Comparison of ENCODE assay signal across 8 cellular contexts in genomic region chr2:72886505-72887031, GRCh38. TPM values are rescaled to one million over a fixed set of nuclear protein-coding genes. Genes with fewer than 3 reads are reported as not detected.
DNase-seq lines count a peak whose midpoint lies in the region; ATAC-seq, FAIRE-seq and TF ChIP-seq lines count a peak whose summit lies in the region.

No MANE protein-coding gene starts in this region.

- H3K27me3 Mint-ChIP-seq in CD14-positive monocyte (ENCODE audit: low read depth in 3 of 3) = peaks cover 41 to 62% (median 46%) of the 10 kb centered on the region in 3 donors

- no peaks in the 10 kb centered on the region for H3K36me3 ChIP-seq in MM.1S (replicated peaks; ENCODE audit: insufficient read depth, low read length)
- H3K36me3 ChIP-seq in neural cell (ENCODE audit: insufficient read depth, low read length) = no peaks in the 10 kb centered on the region
- H3K36me3 ChIP-seq in small intestine (ENCODE audit: control insufficient read depth in 2 of 2, insufficient read depth in 2 of 2, low read length in 2 of 2) = no peaks in the 10 kb centered on the region

- H3K4me1 ChIP-seq in MM.1S (ENCODE audit: low read length) (no peaks in the 10 kb centered on the region), small intestine (ENCODE audit: control insufficient read depth in 2 of 2, insufficient read depth in 1 of 2, low read depth in 1 of 2, low read length in 1 of 2) (peaks cover 4 to 10% of the 10 kb centered on the region in 2 donors)

- H3K9ac ChIP-seq in MM.1S (ENCODE audit: low read length) = no peak overlapping the region
- peak overlapping the region; percentile 23 for H3K9ac ChIP-seq in neural cell (ENCODE audit: low read length)

- 40 to 48% (median 47%) methylated on average over 7 of the region's 7 CpGs for WGBS in small intestine, 3 donors

- H3K4me1 Mint-ChIP-seq in CD14-positive monocyte = peaks cover 28% of the 10 kb centered on the region

- H3K4me3 ChIP-seq in MM.1S (ENCODE audit: low read length) (peak overlapping the region; percentile 62), coronary artery (peak overlapping the region; percentile 79), neural cell (ENCODE audit: low read length) (peak overlapping the region; percentile 66), small intestine (ENCODE audit: low read depth in 1 of 2, low read length in 2 of 2) (peak overlapping the region in 1 of 2 donors; percentile 85)

- peak overlapping the region; percentile 80 to 92 for H3K4me3 Mint-ChIP-seq in CD14-positive monocyte

- ATAC-seq in HG02763 (IDR thresholded peaks at IDR 0.05; ENCODE audit: unreplicated experiment) = no peak

- H3K9me3 Mint-ChIP-seq in CD14-positive monocyte = peaks cover 0 to 5% (median 0%) of the 10 kb centered on the region in 7 donors

- peaks cover 12% of the 10 kb centered on the region; the same call in 1 of the 2 replicates for H3K27me3 ChIP-seq in MM.1S (replicated peaks; ENCODE audit: insufficient read depth, low read length)
- H3K27me3 ChIP-seq in neural cell (ENCODE audit: insufficient read depth, low read depth, low read length) = peaks cover 55% of the 10 kb centered on the region
- H3K27me3 ChIP-seq in small intestine (ENCODE audit: control insufficient read depth in 2 of 2, insufficient read depth in 2 of 2, low read length in 2 of 2) = peaks cover 0 to 6% of the 10 kb centered on the region in 2 donors

- no peaks in the 10 kb centered on the region for H3F3A ChIP-seq in MM.1S (ENCODE audit: insufficient read depth, low read length)
- H3F3A ChIP-seq in neural cell (ENCODE audit: insufficient read depth, low read length, poor library complexity, severe bottlenecking) = no peaks in the 10 kb centered on the region

- H3K27ac ChIP-seq in MM.1S (ENCODE audit: low read length) = no peak overlapping the region
- peak overlapping the region; percentile 79 to 93 for H3K27ac ChIP-seq in coronary artery
- H3K27ac ChIP-seq in neural cell (ENCODE audit: low read length) = no peak overlapping the region
- no peak overlapping the region for H3K27ac ChIP-seq in small intestine (ENCODE audit: low read depth in 1 of 2, low read length in 1 of 2)

- H3K27ac Mint-ChIP-seq in CD14-positive monocyte = no peak overlapping the region

- H4K20me1 ChIP-seq in MM.1S (ENCODE audit: insufficient read depth, low read length) (no peaks in the 10 kb centered on the region), neural cell (ENCODE audit: insufficient read depth) (no peaks in the 10 kb centered on the region)

- no peaks in the 10 kb centered on the region for H3K9me2 ChIP-seq in MM.1S (replicated peaks; ENCODE audit: insufficient read depth, low read length)
- no peaks in the 10 kb centered on the region for H3K9me2 ChIP-seq in neural cell (ENCODE audit: insufficient read depth, low read length)

- no peak for TF ChIP-seq EP300 in neural cell (conservative IDR thresholded peaks at IDR 0.05; ENCODE audit: poor library complexity, severe bottlenecking)

- FAIRE-seq in small intestine (lab: Jason Lieb, UNC) = no peak

- H3K9me3 ChIP-seq in MM.1S (replicated peaks; ENCODE audit: insufficient read depth, low read length) (no peaks in the 10 kb centered on the region), neural cell (ENCODE audit: low read length) (no peaks in the 10 kb centered on the region), small intestine (ENCODE audit: control insufficient read depth, low read depth) (no peaks in the 10 kb centered on the region)

- H2AFZ ChIP-seq in MM.1S (ENCODE audit: low read length) (peak overlapping the region; percentile 71), neural cell (ENCODE audit: low read depth, low read length) (no peak overlapping the region)

- H3K36me3 Mint-ChIP-seq in CD14-positive monocyte = peaks cover 5 to 9% of the 10 kb centered on the region in 2 donors

- H3K4me2 ChIP-seq in MM.1S (ENCODE audit: low read depth, low read length) = peak overlapping the region; percentile 77
- H3K4me2 ChIP-seq in neural cell (ENCODE audit: low read length) = peak overlapping the region; percentile 25

- TF ChIP-seq RAD21 in neural cell (conservative IDR thresholded peaks at IDR 0.05) = no peak

- no peak for DNase-seq in CD14-positive monocyte (ENCODE audit: low spot score)
- DNase-seq in MM.1S = no peak
- no peak for DNase-seq in coronary artery (ENCODE audit: low spot score)
- DNase-seq in KG1 (lab: John Stamatoyannopoulos, UW) = no peak
- no peak for DNase-seq in NCI-H69 (lab: John Stamatoyannopoulos, UW)
- DNase-seq in small intestine = no peak

- H3K79me2 ChIP-seq in MM.1S (ENCODE audit: low read length) (no peaks in the 10 kb centered on the region), neural cell (replicated peaks; ENCODE audit: insufficient read depth, low read length) (no peaks in the 10 kb centered on the region)

- intact Hi-C loops in CD14-positive monocyte (cut with micrococcal nuclease) = no loop called here

- no peak for TF ChIP-seq CTCF in CD14-positive monocyte (IDR thresholded peaks at IDR 0.05)
- no peak for TF ChIP-seq CTCF in MM.1S (IDR thresholded peaks at IDR 0.05; ENCODE audit: low read length)
- TF ChIP-seq CTCF in coronary artery (IDR thresholded peaks at IDR 0.05) = no peak
- no peak for TF ChIP-seq CTCF in neural cell (IDR thresholded peaks at IDR 0.05; ENCODE audit: poor library complexity, severe bottlenecking)

TF ChIP-seq in neural cell, 6 proteins besides CTCF, POLR2A, EP300 and RAD21:
- TF ChIP-seq TAF1 (IDR thresholded peaks at IDR 0.05; ENCODE audit: low read depth) (no peak), EZH2 (IDR thresholded peaks at IDR 0.05; ENCODE audit: borderline replicate concordance, insufficient read depth, low read length, poor library complexity, severe bottlenecking) (no peak), POLR2AphosphoS5 (IDR thresholded peaks at IDR 0.05) (no peak), REST (IDR thresholded peaks at IDR 0.05; ENCODE audit: borderline replicate concordance) (no peak), SMC3 (conservative IDR thresholded peaks at IDR 0.05; ENCODE audit: poor library complexity) (no peak), MXI1 (conservative IDR thresholded peaks at IDR 0.05; ENCODE audit: poor library complexity, severe bottlenecking) (no peak)

RNA-seq across cellular contexts. Expression of gene SPR, which starts 0.6 kb away (rescaled TPM):
- polyA plus RNA-seq in CD14-positive monocyte = 10 to 100 TPM in 1 of 2 donors, 1 to 10 TPM in 1; 7.6 to 12.5 TPM
- polyA plus RNA-seq in neural cell = 0.98 and 1.8 TPM in 2 replicates
- polyA minus RNA-seq in neural cell = 0.49 and 0.81 TPM in 2 replicates
- 10 to 100 TPM; 44.2 to 50.0 (median 44.5) TPM for polyA plus RNA-seq in small intestine

RNA-seq across cellular contexts. Expression of gene EMX1, which starts 30.8 kb away (rescaled TPM):
- polyA plus RNA-seq in CD14-positive monocyte = not detected
- 0.33 and 0.70 TPM in 2 replicates for polyA plus RNA-seq in neural cell
- not detected in 2 replicates for polyA minus RNA-seq in neural cell
- polyA plus RNA-seq in small intestine = 1 to 10 TPM in 2 of 3 donors, under 1 TPM in 1; 0.46 to 4.9 (median 1.6) TPM

Comparison
In these comparisons a context has a peak if more than half of its experiments do, and no peak if none do; other contexts are left out.
1. H3K27ac ChIP-seq: peak in coronary artery (2 of 2); none in MM.1S (single experiment), neural cell (single experiment) and small intestine (0 of 2).